In genomic region chr22:17501679-17502285, GRCh38 we compare ENCODE assay signal across 7 cellular contexts.
DNase-seq lines count a peak whose midpoint lies in the region; ATAC-seq and TF ChIP-seq lines count a peak whose summit lies in the region.

No MANE protein-coding gene starts in this region.

- peak; percentile 65 for ATAC-seq in activated CD8-positive, alpha-beta T cell treated with anti-CD3 and anti-CD28 coated beads, Interleukin-2, amount 10 ng/mL, durations not matched to agents 7 days and 5 days
- ATAC-seq in GM19397 (IDR thresholded peaks at IDR 0.05; ENCODE audit: unreplicated experiment) = no peak

- POLR2A ChIA-PET in activated CD8-positive, alpha-beta T cell treated with anti-CD3 and anti-CD28 coated beads, Interleukin-2, amount 10 ng/mL, durations not matched to agents 7 days and 5 days (lab: Charles Lee) = interaction anchor here (1.5 kb wide), 1 partner anchor 330 kb away, joined by 7 read pairs; no protein-coding TSS in a partner anchor

- H3K36me3 ChIP-seq in cardiac muscle cell = peaks cover 29% of the 10 kb centered on the region

- DNase-seq in DMS53 (lab: John Stamatoyannopoulos, UW) = peak; percentile 84
- peak; percentile 41 for DNase-seq in HCEC 1CT
- DNase-seq in NCI-H226 = peak; percentile 16
- peak; percentile 54 for DNase-seq in activated CD8-positive, alpha-beta T cell treated with anti-CD3 and anti-CD28 coated beads, Interleukin-2, amount 10 ng/mL, durations not matched to agents 7 days and 5 days
- DNase-seq in cardiac muscle cell (ENCODE audit: low read depth in 1 of 2, low spot score in 1 of 2) = peak; percentile 69 to 85
- peak; percentile 76 for DNase-seq in renal cortical epithelial cell (ENCODE audit: low read depth)

- H3K4me3 ChIP-seq in cardiac muscle cell = no peak overlapping the region

- H3K4me3 Mint-ChIP-seq in activated CD8-positive, alpha-beta T cell treated with anti-CD3 and anti-CD28 coated beads, Interleukin-2, amount 10 ng/mL, durations not matched to agents 7 days and 5 days = no peak overlapping the region

- H3K9me3 Mint-ChIP-seq in activated CD8-positive, alpha-beta T cell treated with anti-CD3 and anti-CD28 coated beads, Interleukin-2, amount 10 ng/mL, durations not matched to agents 7 days and 5 days (ENCODE audit: insufficient read depth) = no peaks in the 10 kb centered on the region

- TF ChIP-seq CTCF in cardiac muscle cell (IDR thresholded peaks at IDR 0.05; ENCODE audit: low read depth, low read length) = peak; percentile 63

- peaks cover 2% of the 10 kb centered on the region for H3K27me3 Mint-ChIP-seq in activated CD8-positive, alpha-beta T cell treated with anti-CD3 and anti-CD28 coated beads, Interleukin-2, amount 10 ng/mL, durations not matched to agents 7 days and 5 days (ENCODE audit: low read depth)

- H3K27ac Mint-ChIP-seq in activated CD8-positive, alpha-beta T cell treated with anti-CD3 and anti-CD28 coated beads, Interleukin-2, amount 10 ng/mL, durations not matched to agents 7 days and 5 days = no peak overlapping the region

- H3K4me1 ChIP-seq in cardiac muscle cell (ENCODE audit: low read depth) = no peaks in the 10 kb centered on the region

- H3K36me3 Mint-ChIP-seq in activated CD8-positive, alpha-beta T cell treated with anti-CD3 and anti-CD28 coated beads, Interleukin-2, amount 10 ng/mL, durations not matched to agents 7 days and 5 days (ENCODE audit: low read depth) = no peaks in the 10 kb centered on the region

- no peaks in the 10 kb centered on the region for H3K27me3 ChIP-seq in cardiac muscle cell

- no peaks in the 10 kb centered on the region for H3K4me1 Mint-ChIP-seq in activated CD8-positive, alpha-beta T cell treated with anti-CD3 and anti-CD28 coated beads, Interleukin-2, amount 10 ng/mL, durations not matched to agents 7 days and 5 days (ENCODE audit: low read depth)

- peak overlapping the region; percentile 6 for H3K27ac ChIP-seq in cardiac muscle cell

- CTCF ChIA-PET in activated CD8-positive, alpha-beta T cell treated with anti-CD3 and anti-CD28 coated beads, Interleukin-2, amount 10 ng/mL, durations not matched to agents 7 days and 5 days (lab: Charles Lee) = interaction anchor here (0.7 to 8.4 kb wide), 31 partner anchors 8 to 585 kb away, joined by 3 to 91 read pairs (median 5); partner anchors contain the start of gene ADA2

- no peaks in the 10 kb centered on the region for H3K9me3 ChIP-seq in cardiac muscle cell (ENCODE audit: low read depth)

Comparison
In these comparisons a context has a peak if more than half of its experiments do, and no peak if none do; other contexts are left out.
1. DNase-seq: peak in every context shown above with its lines; median percentile 84 in DMS53; 77 in cardiac muscle cell; 76 in renal cortical epithelial cell; 54 in activated CD8-positive, alpha-beta T cell treated with anti-CD3 and anti-CD28 coated beads, Interleukin-2, amount 10 ng/mL, durations not matched to agents 7 days and 5 days; 41 in HCEC 1CT; 16 in NCI-H226.